ENCODE assay signal across 8 cellular contexts in genomic region chr4:185134176-185134869, GRCh38. TPM values are rescaled to one million over a fixed set of nuclear protein-coding genes. Genes with fewer than 3 reads are reported as not detected.
A peak's percentile ranks its signal among the peaks of the same experiment; 100 is the strongest.
DNase-seq lines count a peak whose midpoint lies in the region; ATAC-seq and TF ChIP-seq lines count a peak whose summit lies in the region.

No MANE protein-coding gene starts in this region.

- no peak overlapping the region for H3K27ac Mint-ChIP-seq in endothelial cell (ENCODE audit: unreplicated experiment)

- H3K36me3 Mint-ChIP-seq in endothelial cell (ENCODE audit: low read depth, unreplicated experiment) = no peaks in the 10 kb centered on the region

- no peak overlapping the region for H3K4me3 ChIP-seq in BJ (ENCODE audit: low read depth, low read length)

- TF ChIP-seq CTCF in BJ (IDR thresholded peaks at IDR 0.05; ENCODE audit: insufficient read depth, low read depth, low read length) (peak; percentile 62), endothelial cell (IDR thresholded peaks at IDR 0.05; ENCODE audit: unreplicated experiment) (peak; percentile 93)

- no peak overlapping the region for H3K4me3 Mint-ChIP-seq in endothelial cell (ENCODE audit: unreplicated experiment)

- H3K9me3 Mint-ChIP-seq in endothelial cell (ENCODE audit: unreplicated experiment) = no peaks in the 10 kb centered on the region

- CTCF ChIA-PET in BJ (lab: Yijun Ruan, JAX) = interaction anchor here (0.7 to 3.1 kb wide), 24 partner anchors 9 to 904 kb away, joined by 3 to 39 read pairs (median 4); partner anchors contain the start of genes LRP2BP and SLC25A4

- H3K27me3 Mint-ChIP-seq in endothelial cell (ENCODE audit: unreplicated experiment) = no peaks in the 10 kb centered on the region

- POLR2A ChIA-PET in BJ (lab: Charles Lee) = no interaction called here

- DNase-seq in BJ (ENCODE audit: low read depth) (no peak), RPMI7951 (ENCODE audit: low read depth) (peak; percentile 48), endothelial cell (ENCODE audit: low spot score) (no peak), middle frontal gyrus (ENCODE audit: extremely low spot score, low spot score) (peak; percentile 51), cortex of kidney (lab: John Stamatoyannopoulos, UW) (no peak)
- no peak for DNase-seq in activated CD8-positive, alpha-beta memory T cell treated with anti-CD3 and anti-CD28 coated beads, Interleukin-2, amount 50 U/mL, for 48 hours

- H3K4me1 Mint-ChIP-seq in endothelial cell (ENCODE audit: unreplicated experiment) = peaks cover 10% of the 10 kb centered on the region

- peaks cover 4% of the 10 kb centered on the region for H3K27me3 ChIP-seq in BJ (ENCODE audit: control insufficient read depth, insufficient read depth, low read length)

- H3K36me3 ChIP-seq in BJ (ENCODE audit: control insufficient read depth, insufficient read depth, low read length) = no peaks in the 10 kb centered on the region

- ATAC-seq in GM18858 (IDR thresholded peaks at IDR 0.05; ENCODE audit: unreplicated experiment) = peak; percentile 81
- ATAC-seq in HG03571 (IDR thresholded peaks at IDR 0.05; ENCODE audit: unreplicated experiment) = peak; percentile 53

RNA-seq across cellular contexts. Expression of gene SLC25A4, which starts 8.7 kb away (rescaled TPM):
- 24.2 and 29.2 TPM in 2 replicates for polyA plus RNA-seq in BJ (2011; rRNA removed)
- 7.9 and 11.8 TPM in 2 replicates for polyA minus RNA-seq in BJ (2011; rRNA and poly(A)+ RNA removed)
- 9.0 and 13.3 TPM in 2 replicates for total RNA-seq in RPMI7951 (2014; rRNA removed; shearing (Covaris generic))
- 8.9 TPM for total RNA-seq in endothelial cell (ENCODE audit: unreplicated experiment)

Comparison
In these comparisons a context has a peak if more than half of its experiments do, and no peak if none do; other contexts are left out.
1. DNase-seq: peak in RPMI7951 (single experiment) and middle frontal gyrus (single experiment); none in BJ (single experiment), endothelial cell (single experiment), cortex of kidney (single experiment) and activated CD8-positive, alpha-beta memory T cell treated with anti-CD3 and anti-CD28 coated beads, Interleukin-2, amount 50 U/mL, for 48 hours (single experiment).